ENCODE assay signal across 8 cellular contexts in the genomic region with DNA sequence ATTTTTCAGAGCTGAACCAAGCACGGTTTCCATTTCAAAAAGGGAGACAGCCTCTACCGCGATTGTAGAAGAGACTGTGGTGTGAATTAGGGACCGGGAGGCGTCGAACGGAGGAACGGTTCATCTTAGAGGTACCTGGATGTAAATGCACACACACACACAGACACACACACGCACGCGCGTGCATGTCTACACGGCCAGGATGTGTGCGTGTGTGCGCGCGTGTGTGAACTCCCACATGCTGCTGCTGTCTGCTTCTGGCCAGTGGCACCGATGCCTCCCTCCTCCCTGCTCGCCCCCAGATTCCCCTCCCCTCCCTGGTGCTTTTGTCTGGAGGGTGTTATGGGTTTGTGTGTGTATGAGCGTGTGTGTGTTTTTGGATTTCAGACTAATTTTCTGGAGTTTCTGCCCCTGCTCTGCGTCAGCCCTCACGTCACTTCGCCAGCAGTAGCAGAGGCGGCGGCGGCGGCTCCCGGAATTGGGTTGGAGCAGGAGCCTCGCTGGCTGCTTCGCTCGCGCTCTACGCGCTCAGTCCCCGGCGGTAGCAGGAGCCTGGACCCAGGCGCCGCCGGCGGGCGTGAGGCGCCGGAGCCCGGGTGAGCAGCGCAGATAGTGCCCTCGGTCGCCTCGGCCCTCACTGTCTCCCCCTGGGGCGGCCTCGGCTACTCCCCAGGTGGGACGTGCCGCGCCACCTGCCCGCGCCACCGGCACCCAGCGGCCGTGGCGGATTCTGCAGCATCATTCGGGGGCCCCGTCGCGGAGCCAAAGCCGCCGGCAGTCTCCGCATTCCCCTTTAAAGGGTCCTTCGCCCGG. TPM values are rescaled to one million over a fixed set of nuclear protein-coding genes. Genes with fewer than 3 reads are reported as not detected.
DNase-seq lines count a peak whose midpoint lies in the region; TF ChIP-seq lines count a peak whose summit lies in the region.

NTRK2 (plus strand) TSS at position 437 of the 813 bp plus-strand sequence. CDS start 1,020 bp downstream, outside the sequence.

- peaks cover 12% of the 10 kb centered on the region for H3K4me1 Mint-ChIP-seq in progenitor cell of endocrine pancreas (ENCODE audit: low read depth)

- peaks cover 82% of the 10 kb centered on the region for H3K27me3 Mint-ChIP-seq in progenitor cell of endocrine pancreas

- H3K27ac Mint-ChIP-seq in progenitor cell of endocrine pancreas = peak within 1 kb of the TSS; percentile 92

- in situ Hi-C loops in astrocyte of the cerebellum (cut with HindIII; ENCODE audit: low sequenced_read_pairs) = no loop called here

- TF ChIP-seq CTCF in LNCAP (IDR thresholded peaks at IDR 0.05) (peak; percentile 37; the same call in 1 of the 2 replicates), astrocyte of the cerebellum (IDR thresholded peaks at IDR 0.05; ENCODE audit: low read depth, low read length, missing control alignments) (peak; percentile 22), progenitor cell of endocrine pancreas (IDR thresholded peaks at IDR 0.05; ENCODE audit: unreplicated experiment) (peak; percentile 60)

- peaks cover 4% of the 10 kb centered on the region for H3K9me3 Mint-ChIP-seq in progenitor cell of endocrine pancreas (ENCODE audit: low read depth)

- peak within 1 kb of the TSS; percentile 42 for H3K4me3 ChIP-seq in astrocyte of the cerebellum (ENCODE audit: low read depth, low read length)

- peak within 1 kb of the TSS; percentile 78 for H3K4me3 Mint-ChIP-seq in progenitor cell of endocrine pancreas (ENCODE audit: low read depth)

- DNase-seq in DMS 273 (lab: John Stamatoyannopoulos, UW; ENCODE audit: unreplicated experiment) = peak; percentile 62
- no peak for DNase-seq in DMS 273 treated with DMSO at 0.1 percent for 48 hours (lab: John Stamatoyannopoulos, UW)
- no peak for DNase-seq in astrocyte of the cerebellum (ENCODE audit: low read depth)
- DNase-seq in hypothalamus (lab: John Stamatoyannopoulos, UW) = peak in 41 of 51 donors; percentile 22 to 93 (median 67)
- DNase-seq in progenitor cell of endocrine pancreas (ENCODE audit: low spot score, unreplicated experiment) = peak; percentile 47
- DNase-seq in NCI-H2171 treated with DMSO at 0.1 percent for 48 hours (lab: John Stamatoyannopoulos, UW) = no peak
- no peak for DNase-seq in dedifferentiated amniotic fluid mesenchymal stem cell (ENCODE audit: extremely low spot score)

- no peaks in the 10 kb centered on the region for H3K36me3 Mint-ChIP-seq in progenitor cell of endocrine pancreas (ENCODE audit: insufficient read depth)

RNA-seq across cellular contexts. Expression of gene NTRK2, which starts in this region (rescaled TPM):
- total RNA-seq in progenitor cell of endocrine pancreas = 4.7 and 7.8 TPM in 2 replicates

Comparison
In these comparisons a context has a peak if more than half of its experiments do, and no peak if none do; other contexts are left out.
1. DNase-seq: peak in DMS 273 (single experiment), hypothalamus (41 of 51) and progenitor cell of endocrine pancreas (single experiment); none in DMS 273 treated with DMSO at 0.1 percent for 48 hours (single experiment), astrocyte of the cerebellum (single experiment), NCI-H2171 treated with DMSO at 0.1 percent for 48 hours (single experiment) and dedifferentiated amniotic fluid mesenchymal stem cell (single experiment).
2. Peak in every context shown above with its lines, with median percentiles within 50 percentile points of each other: CTCF ChIP-seq.